ENCODE assay signal across 16 cellular contexts in the genomic region with DNA sequence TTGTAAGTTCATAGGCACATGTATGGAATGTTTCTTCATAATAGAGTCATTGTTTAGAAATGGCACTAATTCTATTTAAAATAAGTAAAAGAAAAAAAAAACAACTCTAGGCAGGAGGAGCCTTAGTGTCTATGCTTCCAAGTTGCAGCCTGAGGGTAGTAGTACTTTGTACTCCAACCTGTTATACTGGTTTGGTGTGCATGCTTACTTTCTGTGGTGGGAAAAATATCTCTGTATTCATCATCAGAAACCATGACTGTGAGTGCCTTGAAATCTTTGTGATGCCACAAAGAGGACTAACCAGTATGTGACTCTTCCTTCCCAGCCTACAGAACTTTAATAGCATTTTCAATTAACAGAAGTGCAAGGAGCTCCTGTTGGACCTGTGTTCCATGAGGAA. TPM values are rescaled to one million over a fixed set of nuclear protein-coding genes. Genes with fewer than 3 reads are reported as not detected.
DNase-seq lines count a peak whose midpoint lies in the region; ATAC-seq and TF ChIP-seq lines count a peak whose summit lies in the region.
"Had no signal": no experiment of that assay in that cellular context is flagged by ENCODE, and none has a peak within 500 bp of the region (broad histone marks: within the 10 kb centered on the region; RNA-seq: fewer than 3 reads in every experiment).

No MANE protein-coding gene starts in this region.

- H3K27me3 ChIP-seq in right cardiac atrium (ENCODE audit: control insufficient read depth, insufficient read depth), result no peaks in the 10 kb centered on the region
- H3K27me3 ChIP-seq: cardiac muscle cell, esophagus squamous epithelium, heart right ventricle, testis had no signal

- intact Hi-C loops in right cardiac atrium (cut with DNase I), result no loop called here
- intact Hi-C loops in head of caudate nucleus (cut with DNase I), result no loop called here

- no peaks in the 10 kb centered on the region for H3K9me3 ChIP-seq in right cardiac atrium (ENCODE audit: control insufficient read depth, low read length)
- H3K9me3 ChIP-seq: esophagus squamous epithelium, heart right ventricle, testis had no signal

- DNase-seq in EL (peak; percentile 9), LoVo (ENCODE audit: low spot score) (peak; percentile 48), epithelial cell of esophagus (ENCODE audit: low read depth) (peak; percentile 97), mucosa of gallbladder (ENCODE audit: low spot score) (peak; percentile 26), right cardiac atrium (no peak), GM03348 (ENCODE audit: low spot score) (no peak), D341Med (ENCODE audit: low spot score) (no peak), head of caudate nucleus (no peak)
- DNase-seq: activated CD4-positive, alpha-beta T cell treated with anti-CD3 and anti-CD28 coated beads, Interleukin-2, amount 50 U/mL, for 1 hour; AML-193; esophagus squamous epithelium; heart right ventricle; kidney; NCI-H226; testis had no signal

- H3K27ac ChIP-seq in right cardiac atrium (ENCODE audit: low read length), result no peak overlapping the region
- H3K27ac ChIP-seq: cardiac muscle cell, heart right ventricle, testis had no signal

- H3K4me3 ChIP-seq in epithelial cell of esophagus (ENCODE audit: low read length) (no peak overlapping the region), right cardiac atrium (ENCODE audit: low read length) (no peak overlapping the region)
- H3K4me3 ChIP-seq: cardiac muscle cell, esophagus squamous epithelium, heart right ventricle, testis had no signal

- no peak for ATAC-seq in right cardiac atrium

- TF ChIP-seq CTCF in epithelial cell of esophagus (IDR thresholded peaks at IDR 0.05; ENCODE audit: insufficient read depth, low read depth, low read length, missing control alignments), result no peak

- H3K4me1 ChIP-seq in right cardiac atrium (ENCODE audit: control insufficient read depth, insufficient read depth, low read length), result peaks cover 2% of the 10 kb centered on the region
- H3K4me1 ChIP-seq: testis had no signal

RNA-seq across cellular contexts. Expression of gene NAALADL2, which starts 4.4 kb away (rescaled TPM):
- 34.2 TPM for total RNA-seq in mucosa of gallbladder
- total RNA-seq in right cardiac atrium, result 10 to 100 TPM in 1 of 4 donors, 1 to 10 TPM in 3; 9.6 to 10.7 (median 9.8) TPM
- polyA plus RNA-seq in right cardiac atrium, result 1.3 TPM

Comparison
In these comparisons a context has a peak if more than half of its experiments do, and no peak if none do; other contexts are left out.
1. DNase-seq: peak in EL (single experiment), LoVo (single experiment), epithelial cell of esophagus (single experiment) and mucosa of gallbladder (single experiment); none in right cardiac atrium (0 of 3), GM03348 (single experiment), D341Med (single experiment) and head of caudate nucleus (0 of 42).